Comparison of ENCODE assay signal across 19 cellular contexts in the genomic region with DNA sequence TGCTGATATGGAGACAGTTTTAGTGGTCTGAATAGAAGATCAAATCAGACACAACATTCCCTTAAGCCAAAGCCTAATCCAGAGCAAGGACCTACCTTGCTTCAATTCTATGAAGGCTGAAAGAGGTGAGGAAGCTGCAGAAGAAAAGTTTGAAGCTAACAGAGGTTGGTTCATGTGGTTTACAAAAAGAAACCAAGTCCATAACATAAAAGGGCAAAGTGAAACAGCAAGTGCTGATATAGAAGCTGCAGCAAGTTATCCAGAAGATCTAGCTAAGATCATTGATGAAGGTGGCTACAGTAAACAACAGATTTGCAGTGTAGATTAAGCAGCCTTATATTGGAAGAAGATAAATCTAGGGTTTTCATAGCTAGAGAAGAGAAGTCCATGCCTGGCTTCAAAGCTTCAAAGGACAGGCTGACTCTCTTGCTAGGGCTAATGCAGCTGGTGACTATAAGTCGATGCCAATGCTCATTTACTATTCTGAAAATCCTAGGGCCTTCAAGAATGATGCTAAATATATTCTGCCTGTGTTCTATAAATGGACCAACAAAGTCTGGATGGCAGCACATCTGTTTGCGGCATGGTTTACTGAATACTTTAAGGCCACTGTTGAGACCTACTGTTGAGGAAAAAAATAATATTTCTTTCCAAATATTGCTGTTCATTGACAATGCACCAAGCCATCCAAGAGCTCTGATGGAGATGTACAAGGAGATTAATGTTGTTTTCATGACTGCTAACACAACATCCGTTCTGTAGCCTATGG.
DNase-seq lines count a peak whose midpoint lies in the region; ATAC-seq lines count a peak whose summit lies in the region.
"Had no signal": no experiment of that assay in that cellular context is flagged by ENCODE, and none has a peak within 500 bp of the region (broad histone marks: within the 10 kb centered on the region; RNA-seq: fewer than 3 reads in every experiment).

No MANE protein-coding gene starts in this region.

- no peak overlapping the region for H3K4me3 Mint-ChIP-seq in activated naive CD8-positive, alpha-beta T cell
- no peak overlapping the region for H3K4me3 Mint-ChIP-seq in activated naive CD8-positive, alpha-beta T cell treated with anti-CD3 and anti-CD28 coated beads, Interleukin-2, amount 50 U/mL, for 24 hours

- H3K36me3 Mint-ChIP-seq in activated naive CD8-positive, alpha-beta T cell, result peaks cover 6% of the 10 kb centered on the region
- H3K36me3 Mint-ChIP-seq in activated naive CD8-positive, alpha-beta T cell treated with anti-CD3 and anti-CD28 coated beads, Interleukin-2, amount 50 U/mL, for 24 hours (ENCODE audit: low read depth), result peaks cover 1% of the 10 kb centered on the region

- peaks cover 2% of the 10 kb centered on the region for H3K27me3 Mint-ChIP-seq in activated naive CD8-positive, alpha-beta T cell
- peaks cover 6% of the 10 kb centered on the region for H3K27me3 Mint-ChIP-seq in activated naive CD8-positive, alpha-beta T cell treated with anti-CD3 and anti-CD28 coated beads, Interleukin-2, amount 50 U/mL, for 24 hours
- H3K27me3 Mint-ChIP-seq: IgD-negative memory B cell had no signal

- DNase-seq in activated naive CD8-positive, alpha-beta T cell treated with anti-CD3 and anti-CD28 coated beads, Interleukin-2, amount 50 U/mL, for 24 hours, result no peak
- DNase-seq in central memory CD4-positive, alpha-beta T cell, result peak; percentile 28
- DNase-seq in MV-4-11 (lab: John Stamatoyannopoulos, UW), result no peak
- DNase-seq in cerebellar cortex (ENCODE audit: low spot score), result no peak
- DNase-seq: DMS79 treated with DMSO at 0.1 percent for 48 hours, GM23248, HCEC 1CT, NCI-H1417 treated with DMSO at 0.1 percent for 48 hours, NCI-H2029, NCI-H2171, NCI-H446, OCI-M1, RPMI8226, SIG-M5 had no signal

- H3K36me3 ChIP-seq in KOPT-K1 (ENCODE audit: insufficient read depth, low read length), result no peaks in the 10 kb centered on the region

- peaks cover 57% of the 10 kb centered on the region for H3K4me1 Mint-ChIP-seq in activated naive CD8-positive, alpha-beta T cell (ENCODE audit: low read depth)
- peaks cover 48% of the 10 kb centered on the region for H3K4me1 Mint-ChIP-seq in activated naive CD8-positive, alpha-beta T cell treated with anti-CD3 and anti-CD28 coated beads, Interleukin-2, amount 50 U/mL, for 24 hours

- H3K9me3 Mint-ChIP-seq in activated naive CD8-positive, alpha-beta T cell (ENCODE audit: low read depth), result peaks cover 5% of the 10 kb centered on the region
- H3K9me3 Mint-ChIP-seq in activated naive CD8-positive, alpha-beta T cell treated with anti-CD3 and anti-CD28 coated beads, Interleukin-2, amount 50 U/mL, for 24 hours, result peaks cover 8% of the 10 kb centered on the region

- H3K9me3 ChIP-seq in KOPT-K1 (ENCODE audit: insufficient read depth, low read length, poor library complexity, severe bottlenecking), result peaks cover 15% of the 10 kb centered on the region

- peak overlapping the region; percentile 38 for H3K27ac ChIP-seq in KOPT-K1 (ENCODE audit: low read depth, low read length, poor library complexity, severe bottlenecking)
- H3K27ac ChIP-seq: GM23248, HL-60 had no signal

- peak overlapping the region; percentile 59 for H3K27ac Mint-ChIP-seq in activated naive CD8-positive, alpha-beta T cell
- H3K27ac Mint-ChIP-seq in activated naive CD8-positive, alpha-beta T cell treated with anti-CD3 and anti-CD28 coated beads, Interleukin-2, amount 50 U/mL, for 24 hours, result no peak overlapping the region

- no peak for ATAC-seq in activated naive CD8-positive, alpha-beta T cell treated with anti-CD3 and anti-CD28 coated beads, Interleukin-2, amount 50 U/mL, for 24 hours
- no peak for ATAC-seq in GM21381 (IDR thresholded peaks at IDR 0.05; ENCODE audit: unreplicated experiment)
